Comparison of ENCODE assay signal across 13 cellular contexts in the genomic region with DNA sequence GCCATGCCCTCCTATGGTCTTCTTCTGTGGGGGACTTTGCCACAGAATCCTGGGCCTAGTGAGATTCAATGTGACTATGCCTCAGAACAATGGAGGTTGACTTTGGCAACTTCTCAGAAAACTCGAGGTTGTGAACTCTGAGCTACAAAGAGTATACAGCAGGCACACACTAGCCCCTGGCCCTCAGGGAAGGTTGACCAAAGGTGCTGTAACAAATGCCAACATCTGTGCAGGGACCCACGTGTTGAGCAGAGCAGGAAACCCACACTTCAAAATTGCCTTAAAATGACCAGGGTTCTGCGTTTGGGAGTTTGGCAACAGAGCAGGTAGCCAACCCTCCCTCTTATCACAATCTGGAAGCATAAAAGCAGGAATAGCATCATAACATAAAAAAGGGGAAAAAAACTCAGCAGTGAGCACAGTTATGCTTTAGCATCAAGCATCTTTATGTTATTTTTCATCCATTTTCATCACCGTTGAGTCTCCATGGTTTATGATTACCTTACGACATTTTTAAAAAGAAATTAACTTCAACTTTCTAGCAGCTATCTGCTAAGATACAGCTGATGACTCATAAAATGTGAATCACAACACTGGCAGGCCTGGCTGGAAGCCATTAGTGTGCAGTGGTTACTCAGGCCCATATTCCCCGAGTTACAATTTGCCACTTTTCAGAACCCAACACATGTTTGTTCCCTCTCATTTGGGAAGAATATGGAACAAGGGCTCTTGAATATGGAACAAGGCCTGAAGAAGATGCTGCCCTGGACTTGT. TPM values are rescaled to one million over a fixed set of nuclear protein-coding genes. Genes with fewer than 3 reads are reported as not detected.
A peak's percentile ranks its signal among the peaks of the same experiment; 100 is the strongest.
DNase-seq lines count a peak whose midpoint lies in the region; ATAC-seq and TF ChIP-seq lines count a peak whose summit lies in the region.
"Had no signal": no experiment of that assay in that cellular context is flagged by ENCODE, and none has a peak within 500 bp of the region (broad histone marks: within the 10 kb centered on the region; RNA-seq: fewer than 3 reads in every experiment).

No MANE protein-coding gene starts in this region.

- H3K79me1 ChIP-seq in IMR-90 (ENCODE audit: low read depth in 1 of 2, low read length in 2 of 2), result no peaks in the 10 kb centered on the region

- no peak overlapping the region for H3K56ac ChIP-seq in IMR-90 (ENCODE audit: extremely low read depth, insufficient read depth, low read length)

- CTCF ChIA-PET in IMR-90 (lab: Yijun Ruan, JAX), result no interaction called here

- dilution Hi-C loops in IMR-90 (cut with HindIII; ENCODE audit: low sequenced_read_pairs, unreplicated experiment), result no loop called here

- H3K27ac ChIP-seq in IMR-90 (ENCODE audit: insufficient read depth, low read length) (no peak overlapping the region), brain microvascular endothelial cell (no peak overlapping the region), colonic mucosa (no peak overlapping the region)

- DNase-seq in AG09309 (ENCODE audit: low read depth), result peak; percentile 40
- DNase-seq in IMR-90, result peak; percentile 70
- peak; percentile 86 for DNase-seq in brain microvascular endothelial cell
- DNase-seq in kidney tubule cell (ENCODE audit: low spot score), result peak; percentile 69
- no peak for DNase-seq in colonic mucosa
- DNase-seq in NCI-H510A (lab: John Stamatoyannopoulos, UW), result no peak
- DNase-seq in activated CD4-positive, alpha-beta T cell treated with anti-CD3 and anti-CD28 coated beads for 48 hours, result no peak
- DNase-seq: CD4-positive, alpha-beta memory T cell; effector memory CD8-positive, alpha-beta T cell; NCI-H1092 treated with DMSO at 0.1 percent for 48 hours; stimulated activated naive CD4-positive, alpha-beta T cell had no signal

- H2BK20ac ChIP-seq in IMR-90 (ENCODE audit: low read depth, low read length), result no peak overlapping the region

- peak; percentile 77 for ATAC-seq in IMR-90 (ENCODE audit: low read depth)
- ATAC-seq in GM18517 (IDR thresholded peaks at IDR 0.05; ENCODE audit: unreplicated experiment), result no peak
- ATAC-seq: activated naive CD4-positive, alpha-beta T cell treated with anti-CD3 and anti-CD28 coated beads, Interleukin-2, amount 50 U/mL, for 72 hours; effector memory CD8-positive, alpha-beta T cell had no signal

- H2BK15ac ChIP-seq in IMR-90 (ENCODE audit: low read depth, low read length), result no peak overlapping the region

- intact Hi-C loops in IMR-90 (cut with micrococcal nuclease), result no loop called here
- intact Hi-C loops in colonic mucosa (cut with DNase I), result no loop called here

- TF ChIP-seq RAD21 in IMR-90 (IDR thresholded peaks at IDR 0.05; ENCODE audit: low read length), result no peak

- no peak overlapping the region for H4K91ac ChIP-seq in IMR-90 (ENCODE audit: insufficient read depth, low read depth, low read length)

- no peak overlapping the region for H3K4ac ChIP-seq in IMR-90 (ENCODE audit: low read depth, low read length)

- no peak overlapping the region for H3K14ac ChIP-seq in IMR-90 (replicated peaks; ENCODE audit: low read depth, low read length)

- no peak overlapping the region for H3K4me2 ChIP-seq in IMR-90 (ENCODE audit: low read depth, low read length)

- no peak overlapping the region for H2BK120ac ChIP-seq in IMR-90 (ENCODE audit: low read depth, low read length)

- 80% methylated on average over 1 of the region's 6 CpGs; no CpG with 5 or more reads in 1 of the 2 experiments for WGBS in IMR-90 (ENCODE audit: extremely low coverage in 2 of 2, insufficient read length in 1 of 2), 2 experiments

- no peak overlapping the region for H2AK9ac ChIP-seq in IMR-90 (replicated peaks; ENCODE audit: low read depth, low read length, poor library complexity)

- no peaks in the 10 kb centered on the region for H4K20me1 ChIP-seq in IMR-90 (ENCODE audit: insufficient read depth, low read length)

- no peak overlapping the region for H2AFZ ChIP-seq in IMR-90 (replicated peaks; ENCODE audit: low read length, poor library complexity)

- POLR2A ChIA-PET in IMR-90 (lab: Charles Lee; ENCODE audit: unreplicated experiment), result no interaction called here

- no peaks in the 10 kb centered on the region for H3K4me1 ChIP-seq in IMR-90 (ENCODE audit: control insufficient read depth, insufficient read depth, low read length)
- H3K4me1 ChIP-seq in colonic mucosa, result no peaks in the 10 kb centered on the region

- H3K27me3 ChIP-seq in IMR-90 (ENCODE audit: control insufficient read depth, insufficient read depth, low read length) (peaks cover 6% of the 10 kb centered on the region), brain microvascular endothelial cell (replicated peaks) (peaks cover 2% of the 10 kb centered on the region), colonic mucosa (no peaks in the 10 kb centered on the region)

- in situ Hi-C loops in IMR-90 (cut with MboI; ENCODE audit: low sequenced_read_pairs) (no loop called here), brain microvascular endothelial cell (cut with HindIII; ENCODE audit: low pct_ligation_motif_present, low sequenced_read_pairs) (no loop called here)

- H4K8ac ChIP-seq in IMR-90 (ENCODE audit: low read depth in 2 of 2, low read length in 2 of 2), result no peak overlapping the region

- H3K23ac ChIP-seq in IMR-90 (ENCODE audit: low read depth, low read length), result no peak overlapping the region

- no peak overlapping the region for H2BK5ac ChIP-seq in IMR-90 (ENCODE audit: low read depth, low read length, poor library complexity, severe bottlenecking)

- no peak overlapping the region for H3K18ac ChIP-seq in IMR-90 (ENCODE audit: low read depth, low read length)

- H4K5ac ChIP-seq in IMR-90 (ENCODE audit: low read depth, low read length), result no peak overlapping the region

- H3K36me3 ChIP-seq in IMR-90 (ENCODE audit: control insufficient read depth, insufficient read depth, low read length), result no peaks in the 10 kb centered on the region
- H3K36me3 ChIP-seq in brain microvascular endothelial cell (replicated peaks), result no peaks in the 10 kb centered on the region
- H3K36me3 ChIP-seq in colonic mucosa, result no peaks in the 10 kb centered on the region

- H3K9me1 ChIP-seq in IMR-90 (ENCODE audit: insufficient read depth, low read length), result no peaks in the 10 kb centered on the region

- TF ChIP-seq CTCF in AG09309 (IDR thresholded peaks at IDR 0.05; ENCODE audit: control insufficient read depth, insufficient read depth, low read depth, low read length, missing control alignments) (no peak), IMR-90 (conservative IDR thresholded peaks at IDR 0.05; ENCODE audit: low read depth, low read length) (no peak), brain microvascular endothelial cell (IDR thresholded peaks at IDR 0.05; ENCODE audit: low read depth, low read length, missing control alignments) (no peak), colonic mucosa (IDR thresholded peaks at IDR 0.05) (no peak)

- TF ChIP-seq POLR2A in IMR-90 (IDR thresholded peaks at IDR 0.05; ENCODE audit: low read depth, low read length), result no peak

- H2AK5ac ChIP-seq in IMR-90 (ENCODE audit: low read depth, low read length), result no peak overlapping the region

- H3K9me3 ChIP-seq in IMR-90 (ENCODE audit: control insufficient read depth, insufficient read depth, low read length) (no peaks in the 10 kb centered on the region), colonic mucosa (no peaks in the 10 kb centered on the region)

- BruUV-seq in IMR-90 (replicated peaks; lab: Mats Ljungman, UMichigan), result no TSS peak

- no peak overlapping the region for H3K9ac ChIP-seq in IMR-90 (ENCODE audit: low read depth, low read length)
- H3K9ac ChIP-seq in colonic mucosa (ENCODE audit: low read depth in 2 of 2, low read length in 2 of 2), result no peak overlapping the region

- H3K4me3 ChIP-seq in AG09309 (ENCODE audit: control insufficient read depth, low read depth, low read length), result no peak overlapping the region
- no peak overlapping the region for H3K4me3 ChIP-seq in IMR-90 (ENCODE audit: insufficient read depth, low read depth, low read length)
- no peak overlapping the region for H3K4me3 ChIP-seq in brain microvascular endothelial cell (ENCODE audit: low read depth, low read length)
- no peak overlapping the region for H3K4me3 ChIP-seq in colonic mucosa

TF ChIP-seq in IMR-90, 13 proteins besides CTCF, POLR2A, EP300 and RAD21:
- TF ChIP-seq BHLHE40 (IDR thresholded peaks at IDR 0.05; ENCODE audit: low read depth, low read length) (peak; percentile 46), NFE2L2 (IDR thresholded peaks at IDR 0.05; ENCODE audit: low read depth, low read length) (no peak), FOS (IDR thresholded peaks at IDR 0.05; ENCODE audit: low read depth, low read length) (peak; percentile 82), MAZ (IDR thresholded peaks at IDR 0.05; ENCODE audit: borderline replicate concordance, low read depth, low read length) (no peak), CHD1 (IDR thresholded peaks at IDR 0.05; ENCODE audit: low read depth, low read length) (no peak), SMC3 (IDR thresholded peaks at IDR 0.05; ENCODE audit: low read depth, low read length) (no peak)
- TF ChIP-seq, protein P1, sequence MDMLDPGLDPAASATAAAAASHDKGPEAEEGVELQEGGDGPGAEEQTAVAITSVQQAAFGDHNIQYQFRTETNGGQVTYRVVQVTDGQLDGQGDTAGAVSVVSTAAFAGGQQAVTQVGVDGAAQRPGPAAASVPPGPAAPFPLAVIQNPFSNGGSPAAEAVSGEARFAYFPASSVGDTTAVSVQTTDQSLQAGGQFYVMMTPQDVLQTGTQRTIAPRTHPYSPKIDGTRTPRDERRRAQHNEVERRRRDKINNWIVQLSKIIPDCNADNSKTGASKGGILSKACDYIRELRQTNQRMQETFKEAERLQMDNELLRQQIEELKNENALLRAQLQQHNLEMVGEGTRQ (IDR thresholded peaks at IDR 0.05; ENCODE audit: low read depth, low read length), result no peak

RNA-seq across cellular contexts. Expression of a gene that starts 11.1 kb away (rescaled TPM):
- total RNA-seq in IMR-90 (2012; rRNA removed) (not detected in 2 replicates), colonic mucosa (not detected)
- polyA plus RNA-seq in IMR-90 (2012; rRNA removed), result not detected in 2 replicates
- polyA plus RNA-seq in IMR-90 (2012; cell fraction: cytosol; rRNA removed), result not detected in 2 replicates
- polyA plus RNA-seq in IMR-90 (2012; cell fraction: nucleus; rRNA removed; ENCODE audit: low replicate concordance), result not detected in 2 replicates
- total RNA-seq: activated naive CD4-positive, alpha-beta T cell treated with anti-CD3 and anti-CD28 coated beads, Interleukin-2, amount 50 U/mL, for 72 hours; CD4-positive, alpha-beta memory T cell had no signal
- polyA plus RNA-seq: CD4-positive, alpha-beta memory T cell had no signal

Comparison
In these comparisons a context has a peak if more than half of its experiments do, and no peak if none do; other contexts are left out.
1. DNase-seq: peak in AG09309 (single experiment), IMR-90 (single experiment), brain microvascular endothelial cell (single experiment) and kidney tubule cell (single experiment); none in colonic mucosa (single experiment), NCI-H510A (single experiment) and activated CD4-positive, alpha-beta T cell treated with anti-CD3 and anti-CD28 coated beads for 48 hours (single experiment).